Comparison of ENCODE assay signal across 8 cellular contexts in genomic region chr17:42111901-42112551, GRCh38. TPM values are rescaled to one million over a fixed set of nuclear protein-coding genes. Genes with fewer than 3 reads are reported as not detected.
DNase-seq lines count a peak whose midpoint lies in the region; ATAC-seq, FAIRE-seq and TF ChIP-seq lines count a peak whose summit lies in the region.

No MANE protein-coding gene starts in this region.

- no peak for FAIRE-seq in K562 (lab: Jason Lieb, UNC)

- in situ Hi-C loops in K562 (cut with MboI): loop anchor here (5.0 to 25.0 kb wide), 3 partner anchors 85 to 375 kb away; partner anchors contain the start of gene HAP1

- H3K9me3 ChIP-seq in K562 (replicated peaks; ENCODE audit: control insufficient read depth, insufficient read depth, low read depth, low read length) (no peaks in the 10 kb centered on the region), subcutaneous abdominal adipose tissue (ENCODE audit: control insufficient read depth in 5 of 5, low read length in 5 of 5) (no peaks in the 10 kb centered on the region), smooth muscle cell (replicated peaks; ENCODE audit: low read depth) (no peaks in the 10 kb centered on the region)

- no peak for TF ChIP-seq RAD21 in K562 (CRISPR knock-in tag; conservative IDR thresholded peaks at IDR 0.05 in 1 of 2, IDR thresholded peaks at IDR 0.05 in 1 of 2)

- TF ChIP-seq CTCF in K562 (IDR thresholded peaks at IDR 0.05 in 2 of 3, conservative IDR thresholded peaks at IDR 0.05 in 1 of 3; ENCODE audit: insufficient read depth in 2 of 3, low read depth in 1 of 3, low read length in 3 of 3): no peak
- TF ChIP-seq CTCF in smooth muscle cell (IDR thresholded peaks at IDR 0.05; ENCODE audit: borderline replicate concordance, insufficient read depth, poor library complexity, severe bottlenecking): no peak

- peak; percentile 57 for DNase-seq in activated CD4-positive, alpha-beta T cell treated with anti-CD3 and anti-CD28 coated beads for 1 hour
- no peak for DNase-seq in activated CD4-positive, alpha-beta T cell treated with anti-CD3 and anti-CD28 coated beads, Interleukin-2, amount 50 U/mL, for 4 hours
- DNase-seq in M059J (ENCODE audit: low read depth) (peak; percentile 55), K562 (ENCODE audit: extremely low read depth in 1 of 4, low spot score in 3 of 4) (no peak), left lobe of liver (ENCODE audit: low spot score) (no peak), smooth muscle cell (lab: John Stamatoyannopoulos, UW; ENCODE audit: unreplicated experiment) (no peak), NAMALWA (ENCODE audit: low spot score) (no peak)

- WGBS in K562 (ENCODE audit: insufficient coverage, low coverage, missing lambda C conversion rate): 44% methylated on average over 9 of the region's 11 CpGs
- WGBS in smooth muscle cell (ENCODE audit: low lambda C conversion rate): 82% methylated on average over 11 of the region's 11 CpGs

- no peak for TF ChIP-seq POLR2A in K562 (conservative IDR thresholded peaks at IDR 0.05)

- H3K4me1 ChIP-seq in K562 (replicated peaks in 1 of 2; ENCODE audit: control insufficient read depth in 2 of 2, insufficient read depth in 2 of 2, low read length in 2 of 2) (peaks cover 12 to 58% of the 10 kb centered on the region in 2 experiments; a peak in 4 of 5 replicates), subcutaneous abdominal adipose tissue (ENCODE audit: control insufficient read depth in 5 of 5, insufficient read depth in 5 of 5, low read length in 5 of 5) (peaks cover 8 to 26% (median 20%) of the 10 kb centered on the region in 5 donors), smooth muscle cell (ENCODE audit: low read depth) (no peaks in the 10 kb centered on the region)

- CTCF ChIA-PET in K562 (lab: Yijun Ruan, JAX; ENCODE audit: low intra/inter-chr PET ratio): interaction anchor here (1.2 to 1.5 kb wide), 2 partner anchors 45 to 88 kb away, joined by 3 to 4 read pairs; no protein-coding TSS in a partner anchor

- H3K79me2 ChIP-seq in K562 (ENCODE audit: control insufficient read depth, insufficient read depth, low read length) (no peaks in the 10 kb centered on the region), smooth muscle cell (ENCODE audit: low read depth) (no peaks in the 10 kb centered on the region)

- H3K9ac ChIP-seq in K562 (ENCODE audit: insufficient read depth in 1 of 2, low read depth in 2 of 2, low read length in 2 of 2) (peak overlapping the region; percentile 27 to 88; a peak in 3 of 4 replicates), subcutaneous abdominal adipose tissue (ENCODE audit: low read length in 5 of 5) (peak overlapping the region; percentile 63 to 93 (median 81)), smooth muscle cell (ENCODE audit: low read depth) (no peak overlapping the region)

- POLR2A ChIA-PET in K562 (lab: Yijun Ruan, JAX): interaction anchor here (0.9 to 2.0 kb wide), 3 partner anchors 8 to 147 kb away, joined by 3 to 6 read pairs (median 3); partner anchors contain the start of genes DNAJC7 and KAT2A

- H3K4me2 ChIP-seq in K562 (ENCODE audit: insufficient read depth, low read length): peak overlapping the region; percentile 69
- H3K4me2 ChIP-seq in smooth muscle cell: no peak overlapping the region

- no peak overlapping the region for H3K4me3 ChIP-seq in K562
- H3K4me3 ChIP-seq in subcutaneous abdominal adipose tissue (ENCODE audit: low read depth in 1 of 5, low read length in 5 of 5): peak overlapping the region; percentile 71 to 94 (median 85)
- no peak overlapping the region for H3K4me3 ChIP-seq in smooth muscle cell

- no peaks in the 10 kb centered on the region for H3K9me1 ChIP-seq in K562 (ENCODE audit: control insufficient read depth, insufficient read depth, low read length)

- BruUV-seq in K562 (replicated peaks; lab: Mats Ljungman, UMichigan): no TSS peak

- H3K27me3 ChIP-seq in K562 (ENCODE audit: control insufficient read depth in 2 of 2, insufficient read depth in 2 of 2, low read length in 2 of 2) (no peaks in the 10 kb centered on the region), subcutaneous abdominal adipose tissue (ENCODE audit: control insufficient read depth in 5 of 5, insufficient read depth in 4 of 5, low read length in 5 of 5) (no peaks in the 10 kb centered on the region), smooth muscle cell (ENCODE audit: low read depth) (no peaks in the 10 kb centered on the region)

- 0 out of 3 replicates have a peak overlapping the region, but pooled peaks have one; percentile 27 for H3K27ac ChIP-seq in K562 (ENCODE audit: extremely low read depth, low read depth, low read length)
- H3K27ac ChIP-seq in subcutaneous abdominal adipose tissue (ENCODE audit: low read depth, low read length): peak overlapping the region; percentile 90
- no peak overlapping the region for H3K27ac ChIP-seq in smooth muscle cell (ENCODE audit: low read depth)

- intact Hi-C loops in K562 (cut with micrococcal nuclease): no loop called here

- no peak for TF ChIP-seq EP300 in K562 (IDR thresholded peaks at IDR 0.05; ENCODE audit: low read length)

- H2AFZ ChIP-seq in K562 (ENCODE audit: low read depth, low read length) (peak overlapping the region; percentile 64; the same call in 1 of the 2 replicates), smooth muscle cell (ENCODE audit: low read depth) (no peak overlapping the region)

- ATAC-seq in K562 (peak; percentile 7), left lobe of liver (peak; percentile 34)

- H3K36me3 ChIP-seq in K562 (ENCODE audit: control insufficient read depth, insufficient read depth, low read length) (peaks cover 34% of the 10 kb centered on the region; the same call in 2 of the 3 replicates), subcutaneous abdominal adipose tissue (ENCODE audit: control insufficient read depth in 5 of 5, insufficient read depth in 5 of 5, low read length in 5 of 5) (peaks cover 0 to 52% (median 40%) of the 10 kb centered on the region in 5 donors), smooth muscle cell (ENCODE audit: low read depth) (no peaks in the 10 kb centered on the region)

- H3F3A ChIP-seq in smooth muscle cell (ENCODE audit: low read depth): no peaks in the 10 kb centered on the region

- no peaks in the 10 kb centered on the region for H4K20me1 ChIP-seq in K562 (replicated peaks; ENCODE audit: control insufficient read depth, insufficient read depth, low read length)
- no peaks in the 10 kb centered on the region for H4K20me1 ChIP-seq in smooth muscle cell (ENCODE audit: low read depth)

RNA-seq across cellular contexts. Expression of gene DHX58, which starts 0.5 kb away (rescaled TPM):
- 22.3 TPM in 2 replicates for total RNA-seq in M059J (2014; rRNA removed; shearing (Covaris generic))
- 6.6 and 9.3 TPM in 2 replicates for total RNA-seq in K562 (2011; cell fraction: chromatin; rRNA removed; ENCODE audit: low replicate concordance)
- 4.5 and 5.7 TPM in 2 replicates for total RNA-seq in K562 (2011; cell fraction: nucleolus; rRNA removed)
- 5.0 and 5.1 TPM in 2 replicates for total RNA-seq in K562 (2011; cell fraction: nucleoplasm; rRNA removed)
- total RNA-seq in K562 (2014; rRNA removed): 1.5 and 3.0 TPM in 2 replicates
- 0.51 and 0.76 TPM in 2 replicates for total RNA-seq in K562 (2014; rRNA removed; fragmentation: Illumina TruSeq; extraction: Trizol)
- 1.1 and 1.2 TPM in 2 replicates for total RNA-seq in K562 (2015; rRNA removed; fragmentation: Illumina TruSeq; extraction: Trizol)
- 1.7 and 2.3 TPM in 2 replicates for total RNA-seq in K562 (2021)
- polyA plus RNA-seq in K562 (2011; rRNA removed): 1.6 and 3.5 TPM in 2 replicates
- 3.9 and 5.4 TPM in 2 replicates for polyA plus RNA-seq in K562 (2011; cell fraction: cytosol; rRNA removed)
- polyA plus RNA-seq in K562 (2011; cell fraction: nucleus; rRNA removed): 7.8 and 12.8 TPM in 2 replicates
- 1.5 and 4.2 TPM in 2 replicates for polyA plus RNA-seq in K562 (2012)
- 1.4 TPM in 2 replicates for polyA plus RNA-seq in K562 (2014; fragmentation: Illumina TruSeq; extraction: Trizol)
- polyA plus RNA-seq in K562 (2014; fragmentation: Nextera tagmentation; extraction: Ambion mirVana): under 1 TPM; 0.15 to 0.25 TPM
- polyA plus RNA-seq in K562 (2014; rRNA removed): 1.9 and 2.4 TPM in 2 replicates
- 0.84 and 1.1 TPM in 2 replicates for polyA minus RNA-seq in K562 (2011; rRNA and poly(A)+ RNA removed)
- 1.7 and 2.9 TPM in 2 replicates for polyA minus RNA-seq in K562 (2011; cell fraction: cytosol; rRNA and poly(A)+ RNA removed)
- 1.9 and 4.2 TPM in 2 replicates for polyA minus RNA-seq in K562 (2011; cell fraction: nucleus; rRNA and poly(A)+ RNA removed)
- total RNA-seq in left lobe of liver: 30.3 TPM
- 1.0 and 4.2 TPM in 2 replicates for total RNA-seq in smooth muscle cell
- 0.67 TPM in 1 of 2 replicates, not detected in the other for polyA plus RNA-seq in smooth muscle cell

RNA-seq across cellular contexts. Expression of gene KAT2A, which starts 9.1 kb away (rescaled TPM):
- 5.7 and 8.6 TPM in 2 replicates for total RNA-seq in M059J (2014; rRNA removed; shearing (Covaris generic))
- 97.5 and 216 TPM in 2 replicates for total RNA-seq in K562 (2011; cell fraction: chromatin; rRNA removed; ENCODE audit: low replicate concordance)
- 139 and 145 TPM in 2 replicates for total RNA-seq in K562 (2011; cell fraction: nucleolus; rRNA removed)
- 84.1 and 110 TPM in 2 replicates for total RNA-seq in K562 (2011; cell fraction: nucleoplasm; rRNA removed)
- total RNA-seq in K562 (2014; rRNA removed): 22.9 and 29.3 TPM in 2 replicates
- 13.9 and 18.7 TPM in 2 replicates for total RNA-seq in K562 (2014; rRNA removed; fragmentation: Illumina TruSeq; extraction: Trizol)
- 31.9 and 32.8 TPM in 2 replicates for total RNA-seq in K562 (2015; rRNA removed; fragmentation: Illumina TruSeq; extraction: Trizol)
- 57.2 and 57.8 TPM in 2 replicates for total RNA-seq in K562 (2021)
- 64.6 and 64.7 TPM in 2 replicates for polyA plus RNA-seq in K562 (2011; rRNA removed)
- 26.0 and 41.1 TPM in 2 replicates for polyA plus RNA-seq in K562 (2011; cell fraction: cytosol; rRNA removed)
- 518 and 949 TPM in 2 replicates for polyA plus RNA-seq in K562 (2011; cell fraction: nucleus; rRNA removed)
- 43.2 and 57.4 TPM in 2 replicates for polyA plus RNA-seq in K562 (2012)
- polyA plus RNA-seq in K562 (2014; fragmentation: Illumina TruSeq; extraction: Trizol): 54.4 and 57.1 TPM in 2 replicates
- 1 to 10 TPM; 1.5 to 4.9 TPM for polyA plus RNA-seq in K562 (2014; fragmentation: Nextera tagmentation; extraction: Ambion mirVana)
- polyA plus RNA-seq in K562 (2014; rRNA removed): 80.4 and 92.0 TPM in 2 replicates
- 13.2 and 20.1 TPM in 2 replicates for polyA minus RNA-seq in K562 (2011; rRNA and poly(A)+ RNA removed)
- 13.4 and 13.8 TPM in 2 replicates for polyA minus RNA-seq in K562 (2011; cell fraction: cytosol; rRNA and poly(A)+ RNA removed)
- polyA minus RNA-seq in K562 (2011; cell fraction: nucleus; rRNA and poly(A)+ RNA removed): 44.7 and 47.8 TPM in 2 replicates
- total RNA-seq in left lobe of liver: 30.8 TPM
- total RNA-seq in smooth muscle cell: 15.6 and 17.1 TPM in 2 replicates
- polyA plus RNA-seq in smooth muscle cell: 25.3 and 29.5 TPM in 2 replicates

RNA-seq across cellular contexts. Expression of gene HSPB9, which starts 10.6 kb away (rescaled TPM):
- not detected in 2 replicates for total RNA-seq in M059J (2014; rRNA removed; shearing (Covaris generic))
- total RNA-seq in K562 (2011; cell fraction: chromatin; rRNA removed; ENCODE audit: low replicate concordance): 0.62 and 0.92 TPM in 2 replicates
- 0.26 and 0.67 TPM in 2 replicates for total RNA-seq in K562 (2011; cell fraction: nucleolus; rRNA removed)
- total RNA-seq in K562 (2011; cell fraction: nucleoplasm; rRNA removed): 0.22 and 0.31 TPM in 2 replicates
- total RNA-seq in K562 (2014; rRNA removed): 0.08 TPM in 1 of 2 replicates, not detected in the other
- total RNA-seq in K562 (2014; rRNA removed; fragmentation: Illumina TruSeq; extraction: Trizol): not detected in 2 replicates
- 0.07 TPM in 1 of 2 replicates, not detected in the other for total RNA-seq in K562 (2015; rRNA removed; fragmentation: Illumina TruSeq; extraction: Trizol)
- total RNA-seq in K562 (2021): 0.11 and 0.16 TPM in 2 replicates
- 0.04 and 0.08 TPM in 2 replicates for polyA plus RNA-seq in K562 (2011; rRNA removed)
- 0.06 TPM in 1 of 2 replicates, not detected in the other for polyA plus RNA-seq in K562 (2011; cell fraction: cytosol; rRNA removed)
- 0.41 and 0.74 TPM in 2 replicates for polyA plus RNA-seq in K562 (2011; cell fraction: nucleus; rRNA removed)
- 0.27 and 0.36 TPM in 2 replicates for polyA plus RNA-seq in K562 (2012)
- not detected in 2 replicates for polyA plus RNA-seq in K562 (2014; fragmentation: Illumina TruSeq; extraction: Trizol)
- polyA plus RNA-seq in K562 (2014; fragmentation: Nextera tagmentation; extraction: Ambion mirVana): under 1 TPM; 0.04 to 0.06 TPM
- 0.05 and 0.13 TPM in 2 replicates for polyA plus RNA-seq in K562 (2014; rRNA removed)
- 0.18 TPM in 1 of 2 replicates, not detected in the other for polyA minus RNA-seq in K562 (2011; rRNA and poly(A)+ RNA removed)
- polyA minus RNA-seq in K562 (2011; cell fraction: cytosol; rRNA and poly(A)+ RNA removed): not detected in 2 replicates
- 0.13 and 0.22 TPM in 2 replicates for polyA minus RNA-seq in K562 (2011; cell fraction: nucleus; rRNA and poly(A)+ RNA removed)
- 1.1 TPM for total RNA-seq in left lobe of liver
- not detected in 2 replicates for total RNA-seq in smooth muscle cell
- 0.39 and 1.0 TPM in 2 replicates for polyA plus RNA-seq in smooth muscle cell

RNA-seq across cellular contexts. Expression of gene ZNF385C, which starts 13.8 kb away (rescaled TPM):
- 0.81 TPM in 1 of 2 replicates, not detected in the other for total RNA-seq in M059J (2014; rRNA removed; shearing (Covaris generic))
- 0.44 and 0.86 TPM in 2 replicates for total RNA-seq in K562 (2011; cell fraction: chromatin; rRNA removed; ENCODE audit: low replicate concordance)
- total RNA-seq in K562 (2011; cell fraction: nucleolus; rRNA removed): 0.79 and 0.83 TPM in 2 replicates
- 0.73 and 1.5 TPM in 2 replicates for total RNA-seq in K562 (2011; cell fraction: nucleoplasm; rRNA removed)
- total RNA-seq in K562 (2014; rRNA removed) (0.20 TPM in 1 of 2 replicates, not detected in the other), K562 (2014; rRNA removed; fragmentation: Illumina TruSeq; extraction: Trizol) (0.16 and 0.25 TPM in 2 replicates), K562 (2015; rRNA removed; fragmentation: Illumina TruSeq; extraction: Trizol) (0.08 and 0.11 TPM in 2 replicates), K562 (2021) (0.22 and 0.34 TPM in 2 replicates), left lobe of liver (0.13 TPM), smooth muscle cell (0.27 and 0.45 TPM in 2 replicates)
- polyA plus RNA-seq in K562 (2011; rRNA removed) (0.35 and 0.42 TPM in 2 replicates), K562 (2014; fragmentation: Illumina TruSeq; extraction: Trizol) (0.28 and 0.29 TPM in 2 replicates), K562 (2014; fragmentation: Nextera tagmentation; extraction: Ambion mirVana) (under 1 TPM; 0.03 to 0.04 TPM), K562 (2014; rRNA removed) (0.15 and 0.74 TPM in 2 replicates), smooth muscle cell (0.18 and 0.70 TPM in 2 replicates)
- 0.48 and 0.63 TPM in 2 replicates for polyA plus RNA-seq in K562 (2011; cell fraction: cytosol; rRNA removed)
- polyA plus RNA-seq in K562 (2011; cell fraction: nucleus; rRNA removed): 0.80 and 0.84 TPM in 2 replicates
- 0.25 and 1.9 TPM in 2 replicates for polyA plus RNA-seq in K562 (2012)
- polyA minus RNA-seq in K562 (2011; rRNA and poly(A)+ RNA removed): 0.11 and 0.18 TPM in 2 replicates
- polyA minus RNA-seq in K562 (2011; cell fraction: cytosol; rRNA and poly(A)+ RNA removed): not detected in 2 replicates
- polyA minus RNA-seq in K562 (2011; cell fraction: nucleus; rRNA and poly(A)+ RNA removed): not detected in 2 replicates

RNA-seq across cellular contexts. Expression of gene RAB5C, which starts 42.8 kb away (rescaled TPM):
- 135 and 138 TPM in 2 replicates for total RNA-seq in M059J (2014; rRNA removed; shearing (Covaris generic))
- 21.1 and 47.2 TPM in 2 replicates for total RNA-seq in K562 (2011; cell fraction: chromatin; rRNA removed; ENCODE audit: low replicate concordance)
- 33.4 and 35.0 TPM in 2 replicates for total RNA-seq in K562 (2011; cell fraction: nucleolus; rRNA removed)
- total RNA-seq in K562 (2011; cell fraction: nucleoplasm; rRNA removed): 29.4 and 31.1 TPM in 2 replicates
- 79.2 and 125 TPM in 2 replicates for total RNA-seq in K562 (2014; rRNA removed)
- total RNA-seq in K562 (2014; rRNA removed; fragmentation: Illumina TruSeq; extraction: Trizol): 46.5 and 55.8 TPM in 2 replicates
- total RNA-seq in K562 (2015; rRNA removed; fragmentation: Illumina TruSeq; extraction: Trizol): 106 and 107 TPM in 2 replicates
- total RNA-seq in K562 (2021): 108 and 117 TPM in 2 replicates
- 55.9 and 77.4 TPM in 2 replicates for polyA plus RNA-seq in K562 (2011; rRNA removed)
- 85.9 and 208 TPM in 2 replicates for polyA plus RNA-seq in K562 (2011; cell fraction: cytosol; rRNA removed)
- polyA plus RNA-seq in K562 (2011; cell fraction: nucleus; rRNA removed): 34.9 and 64.9 TPM in 2 replicates
- polyA plus RNA-seq in K562 (2012): 110 and 123 TPM in 2 replicates
- polyA plus RNA-seq in K562 (2014; fragmentation: Illumina TruSeq; extraction: Trizol): 165 and 166 TPM in 2 replicates
- polyA plus RNA-seq in K562 (2014; fragmentation: Nextera tagmentation; extraction: Ambion mirVana): 1 to 10 TPM; 1.7 to 2.2 TPM
- polyA plus RNA-seq in K562 (2014; rRNA removed): 118 and 122 TPM in 2 replicates
- 20.1 and 45.6 TPM in 2 replicates for polyA minus RNA-seq in K562 (2011; rRNA and poly(A)+ RNA removed)
- 30.4 and 33.9 TPM in 2 replicates for polyA minus RNA-seq in K562 (2011; cell fraction: cytosol; rRNA and poly(A)+ RNA removed)
- polyA minus RNA-seq in K562 (2011; cell fraction: nucleus; rRNA and poly(A)+ RNA removed): 7.9 and 8.3 TPM in 2 replicates
- 56.3 TPM for total RNA-seq in left lobe of liver
- total RNA-seq in smooth muscle cell: 92.8 and 113 TPM in 2 replicates
- 152 and 158 TPM in 2 replicates for polyA plus RNA-seq in smooth muscle cell

Comparison
In these comparisons a context has a peak if more than half of its experiments do, and no peak if none do; other contexts are left out.
1. DNase-seq: peak in activated CD4-positive, alpha-beta T cell treated with anti-CD3 and anti-CD28 coated beads for 1 hour (single experiment) and M059J (single experiment); none in activated CD4-positive, alpha-beta T cell treated with anti-CD3 and anti-CD28 coated beads, Interleukin-2, amount 50 U/mL, for 4 hours (0 of 2), K562 (0 of 4), left lobe of liver (single experiment), smooth muscle cell (single experiment) and NAMALWA (single experiment).
2. H3K4me3 ChIP-seq: peak in subcutaneous abdominal adipose tissue (5 of 5); none in K562 (single experiment) and smooth muscle cell (single experiment).